ENCODE assay signal across 20 cellular contexts in genomic region chr20:51862796-51863195, GRCh38.
DNase-seq lines count a peak whose midpoint lies in the region; ATAC-seq and TF ChIP-seq lines count a peak whose summit lies in the region.
"Had no signal": no experiment of that assay in that cellular context is flagged by ENCODE, and none has a peak within 500 bp of the region (broad histone marks: within the 10 kb centered on the region; RNA-seq: fewer than 3 reads in every experiment).

No MANE protein-coding gene starts in this region.

- no peaks in the 10 kb centered on the region for H3K36me3 ChIP-seq in gastroesophageal sphincter

- TF ChIP-seq EP300 in gastroesophageal sphincter (IDR thresholded peaks at IDR 0.05) = no peak

- 87 to 100% methylated on average over 2 to 5 of the region's 8 CpGs for WGBS in gastroesophageal sphincter (ENCODE audit: low coverage in 1 of 2), 2 donors

- no peak overlapping the region for H3K27ac ChIP-seq in gastroesophageal sphincter
- H3K27ac ChIP-seq: HL-60 had no signal

- TF ChIP-seq POLR2A in gastroesophageal sphincter (IDR thresholded peaks at IDR 0.05) = no peak

- no peaks in the 10 kb centered on the region for H3K9me3 ChIP-seq in gastroesophageal sphincter
- H3K9me3 ChIP-seq: SK-N-SH had no signal

- no peaks in the 10 kb centered on the region for H3K9me3 Mint-ChIP-seq in osteocyte (ENCODE audit: unreplicated experiment)
- H3K9me3 Mint-ChIP-seq: CD4-positive, alpha-beta T cell; dendritic cell treated with granulocyte-macrophage colony-stimulating factor and Interleukin-4, amounts not matched to agents 40 ng/mL and 50 ng/mL, for 4 days; mesothelial cell of epicardium; natural killer cell had no signal

- peak overlapping the region; percentile 79 for H3K27ac Mint-ChIP-seq in osteocyte (ENCODE audit: unreplicated experiment)
- H3K27ac Mint-ChIP-seq: activated CD8-positive, alpha-beta T cell treated with anti-CD3 and anti-CD28 coated beads, Interleukin-2, amount 10 ng/mL, durations not matched to agents 7 days and 5 days; CD4-positive, alpha-beta T cell; dendritic cell treated with granulocyte-macrophage colony-stimulating factor and Interleukin-4, amounts not matched to agents 40 ng/mL and 50 ng/mL, for 4 days; mesothelial cell of epicardium; natural killer cell had no signal

- peaks cover 10% of the 10 kb centered on the region for H3K27me3 ChIP-seq in gastroesophageal sphincter

- no peak for TF ChIP-seq CTCF in astrocyte of the spinal cord (IDR thresholded peaks at IDR 0.05; ENCODE audit: low read depth, low read length)
- TF ChIP-seq CTCF in osteocyte (IDR thresholded peaks at IDR 0.05) = no peak
- TF ChIP-seq CTCF in gastroesophageal sphincter (IDR thresholded peaks at IDR 0.05) = no peak

- H3K4me1 Mint-ChIP-seq in osteocyte (ENCODE audit: unreplicated experiment) = peaks cover 31% of the 10 kb centered on the region
- H3K4me1 Mint-ChIP-seq: natural killer cell had no signal

- H3K27me3 Mint-ChIP-seq in osteocyte (ENCODE audit: unreplicated experiment) = no peaks in the 10 kb centered on the region

- H3K36me3 Mint-ChIP-seq in osteocyte (ENCODE audit: unreplicated experiment) = no peaks in the 10 kb centered on the region
- H3K36me3 Mint-ChIP-seq: mesothelial cell of epicardium, natural killer cell had no signal

- in situ Hi-C loops in astrocyte of the spinal cord (cut with HindIII; ENCODE audit: low sequenced_read_pairs) = no loop called here

- DNase-seq in ELF-1 (ENCODE audit: low read depth, low spot score) = peak; percentile 38
- DNase-seq in LHCN-M2 (ENCODE audit: low read depth) = peak; percentile 14
- peak; percentile 31 for DNase-seq in astrocyte of the spinal cord (ENCODE audit: low read depth, low spot score)
- DNase-seq in osteocyte (ENCODE audit: extremely low spot score, unreplicated experiment) = no peak
- no peak for DNase-seq in cortex of kidney (lab: John Stamatoyannopoulos, UW)
- no peak for DNase-seq in cerebellum (ENCODE audit: low spot score)
- no peak for DNase-seq in NCI-H2227 treated with DMSO at 0.1 percent for 48 hours (lab: John Stamatoyannopoulos, UW)
- DNase-seq: activated CD4-positive, CD25-positive, alpha-beta regulatory T cell treated with anti-CD3 and anti-CD28 coated beads, Interleukin-2, amount 50 U/mL, for 72 hours; activated CD8-positive, alpha-beta T cell treated with anti-CD3 and anti-CD28 coated beads, Interleukin-2, amount 10 ng/mL, durations not matched to agents 7 days and 5 days; activated T-cell treated with anti-CD3 and anti-CD28 coated beads, Interleukin-2, amount 50 U/mL, for 1 hour; CD4-positive, alpha-beta T cell; natural killer cell; NCI-H1436 treated with DMSO at 0.1 percent for 48 hours; NCI-H524; RPMI8226; SK-N-SH had no signal

- ATAC-seq in gastroesophageal sphincter = no peak
- ATAC-seq: activated CD8-positive, alpha-beta T cell treated with anti-CD3 and anti-CD28 coated beads, Interleukin-2, amount 10 ng/mL, durations not matched to agents 7 days and 5 days; natural killer cell had no signal

- H3K4me3 ChIP-seq in astrocyte of the spinal cord (ENCODE audit: low read depth, low read length) (no peak overlapping the region), gastroesophageal sphincter (no peak overlapping the region)

- no peaks in the 10 kb centered on the region for H3K4me1 ChIP-seq in gastroesophageal sphincter

- no peak overlapping the region for H3K4me3 Mint-ChIP-seq in osteocyte (ENCODE audit: unreplicated experiment)
- H3K4me3 Mint-ChIP-seq: activated CD8-positive, alpha-beta T cell treated with anti-CD3 and anti-CD28 coated beads, Interleukin-2, amount 10 ng/mL, durations not matched to agents 7 days and 5 days; CD4-positive, alpha-beta T cell; dendritic cell treated with granulocyte-macrophage colony-stimulating factor and Interleukin-4, amounts not matched to agents 40 ng/mL and 50 ng/mL, for 4 days; mesothelial cell of epicardium; natural killer cell had no signal

Comparison
In these comparisons a context has a peak if more than half of its experiments do, and no peak if none do; other contexts are left out.
1. DNase-seq: peak in ELF-1 (single experiment), LHCN-M2 (single experiment) and astrocyte of the spinal cord (single experiment); none in osteocyte (single experiment), cortex of kidney (single experiment), cerebellum (single experiment) and NCI-H2227 treated with DMSO at 0.1 percent for 48 hours (single experiment).